19 cellular contexts compared by ENCODE assay signal in genomic region chr9:119758990-119759389, GRCh38.
A peak's percentile ranks its signal among the peaks of the same experiment; 100 is the strongest.
DNase-seq lines count a peak whose midpoint lies in the region; ATAC-seq, FAIRE-seq and TF ChIP-seq lines count a peak whose summit lies in the region.
"Had no signal": no experiment of that assay in that cellular context is flagged by ENCODE, and none has a peak within 500 bp of the region (broad histone marks: within the 10 kb centered on the region; RNA-seq: fewer than 3 reads in every experiment).

No MANE protein-coding gene starts in this region.

- H2AFZ ChIP-seq in SU-DHL-6 (ENCODE audit: low read depth, low read length, severe bottlenecking) (peak overlapping the region; percentile 9), H1 (ENCODE audit: low read length) (peak overlapping the region; percentile 57; the same call in 1 of the 2 replicates), osteoblast (ENCODE audit: low read length) (no peak overlapping the region)

- H2BK15ac ChIP-seq in H1 (ENCODE audit: low read length), result no peak overlapping the region

- no peak overlapping the region for H2BK12ac ChIP-seq in H1 (ENCODE audit: low read depth, low read length)

- H3K4me1 ChIP-seq in H1 (replicated peaks in 1 of 4; ENCODE audit: control insufficient read depth in 3 of 4, insufficient read depth in 4 of 4, low read length in 3 of 4) (peaks cover 0 to 13% (median 3%) of the 10 kb centered on the region in 4 experiments; a peak in 4 of 7 replicates), osteoblast (ENCODE audit: insufficient read depth, low read length) (no peaks in the 10 kb centered on the region), BE2C (no peaks in the 10 kb centered on the region)
- H3K4me1 ChIP-seq: A549 had no signal

- H3K9me2 ChIP-seq in SU-DHL-6 (replicated peaks; ENCODE audit: insufficient read depth, low read length), result no peaks in the 10 kb centered on the region

- no peak overlapping the region for H3K9ac ChIP-seq in SU-DHL-6 (ENCODE audit: low read length)
- H3K9ac ChIP-seq in H1 (replicated peaks in 1 of 4; ENCODE audit: extremely low read depth in 1 of 4, low read depth in 3 of 4, low read length in 3 of 4), result no peak overlapping the region; a peak in 1 of 7 replicates
- H3K9ac ChIP-seq: BLaER1 had no signal

- H2BK120ac ChIP-seq in H1 (replicated peaks; ENCODE audit: low read depth, low read length), result no peak overlapping the region

- no peak overlapping the region for H4K8ac ChIP-seq in H1 (ENCODE audit: extremely low read depth, insufficient read depth, low read length)

- no peaks in the 10 kb centered on the region for H3K79me2 ChIP-seq in SU-DHL-6 (ENCODE audit: insufficient read depth, low read length)
- H3K79me2 ChIP-seq in H1 (ENCODE audit: control insufficient read depth in 1 of 2, insufficient read depth in 2 of 2, low read length in 2 of 2), result no peaks in the 10 kb centered on the region
- no peaks in the 10 kb centered on the region for H3K79me2 ChIP-seq in osteoblast (ENCODE audit: insufficient read depth, low read length)

- peak overlapping the region; percentile 5 for H3K4me2 ChIP-seq in SU-DHL-6 (ENCODE audit: low read depth, low read length, poor library complexity, severe bottlenecking)
- H3K4me2 ChIP-seq in H1 (ENCODE audit: insufficient read depth in 1 of 2, low read depth in 2 of 2, low read length in 2 of 2), result no peak overlapping the region; a peak in 1 of 4 replicates
- H3K4me2 ChIP-seq in osteoblast (ENCODE audit: insufficient read depth, low read length), result no peak overlapping the region
- H3K4me2 ChIP-seq: A549, BLaER1 had no signal

- H3K27me3 ChIP-seq in H7 (ENCODE audit: control insufficient read depth, insufficient read depth, low read length), result no peaks in the 10 kb centered on the region
- no peaks in the 10 kb centered on the region for H3K27me3 ChIP-seq in SU-DHL-6 (ENCODE audit: low read length)
- H3K27me3 ChIP-seq in H1 (replicated peaks in 1 of 4; ENCODE audit: control insufficient read depth in 3 of 4, extremely low read depth in 1 of 4, insufficient read depth in 3 of 4, low read length in 3 of 4), result no peaks in the 10 kb centered on the region
- no peaks in the 10 kb centered on the region for H3K27me3 ChIP-seq in osteoblast (ENCODE audit: insufficient read depth, low read length)
- H3K27me3 ChIP-seq in BE2C, result no peaks in the 10 kb centered on the region
- H3K27me3 ChIP-seq: BLaER1 had no signal

- no peaks in the 10 kb centered on the region for H3K79me1 ChIP-seq in H1 (ENCODE audit: low read depth, low read length)

- TF ChIP-seq CTCF in SU-DHL-6 (IDR thresholded peaks at IDR 0.05; ENCODE audit: insufficient read depth, low read length, poor library complexity, severe bottlenecking) (no peak), H1 (IDR thresholded peaks at IDR 0.05; ENCODE audit: control extremely low read depth in 1 of 3, insufficient read depth in 1 of 3, low read depth in 1 of 3, low read length in 3 of 3) (no peak), osteoblast (IDR thresholded peaks at IDR 0.05; ENCODE audit: extremely low read depth, low read depth, low read length) (no peak), BE2C (IDR thresholded peaks at IDR 0.05; ENCODE audit: low read depth, low read length) (no peak)

- H3K36me3 ChIP-seq in H7 (replicated peaks; ENCODE audit: control insufficient read depth, insufficient read depth, low read length), result no peaks in the 10 kb centered on the region
- no peaks in the 10 kb centered on the region for H3K36me3 ChIP-seq in SU-DHL-6 (ENCODE audit: low read length)
- no peaks in the 10 kb centered on the region for H3K36me3 ChIP-seq in H1 (ENCODE audit: control insufficient read depth in 2 of 4, insufficient read depth in 4 of 4, low read length in 3 of 4)
- H3K36me3 ChIP-seq in osteoblast (ENCODE audit: insufficient read depth, low read length), result no peaks in the 10 kb centered on the region
- H3K36me3 ChIP-seq in BE2C, result no peaks in the 10 kb centered on the region
- H3K36me3 ChIP-seq: BLaER1 had no signal

- no peak for ATAC-seq in stimulated activated naive CD8-positive, alpha-beta T cell treated with anti-CD3 and anti-CD28 coated beads, Interleukin-15, Interleukin-2, amounts not matched to agents 100 U/mL and 50 U/mL, for 24 hours
- ATAC-seq: A549 had no signal

- H3K4me3 ChIP-seq in H7 (ENCODE audit: insufficient read depth, low read depth, low read length), result no peak overlapping the region
- H3K4me3 ChIP-seq in SU-DHL-6 (ENCODE audit: insufficient read depth, low read length, poor library complexity, severe bottlenecking), result no peak overlapping the region
- H3K4me3 ChIP-seq in H1 (ENCODE audit: extremely low read depth in 1 of 4, insufficient read depth in 2 of 4, low read depth in 3 of 4, low read length in 4 of 4), result no peak overlapping the region
- no peak overlapping the region for H3K4me3 ChIP-seq in osteoblast (ENCODE audit: insufficient read depth, low read length)
- H3K4me3 ChIP-seq in BE2C (ENCODE audit: low read depth, low read length), result no peak overlapping the region
- H3K4me3 ChIP-seq: A549, BLaER1 had no signal

- peaks cover 11% of the 10 kb centered on the region for H3F3A ChIP-seq in SU-DHL-6 (ENCODE audit: insufficient read depth)

- CTCF ChIA-PET in H1 (lab: Charles Lee; ENCODE audit: partially characterized antibody), result interaction anchor here (0.7 to 1.1 kb wide), 2 partner anchors 8 to 269 kb away, joined by 3 read pairs; no protein-coding TSS in a partner anchor

- H3K27ac ChIP-seq in SU-DHL-6 (ENCODE audit: low read depth, low read length) (no peak overlapping the region), H1 (ENCODE audit: low read depth, low read length) (no peak overlapping the region), osteoblast (ENCODE audit: low read depth, low read length) (no peak overlapping the region)
- H3K27ac ChIP-seq: A549, BLaER1, C4-2B had no signal

- H4K5ac ChIP-seq in H1 (ENCODE audit: insufficient read length, low read depth, low read length), result no peak overlapping the region

- TF ChIP-seq EP300 in H1 (IDR thresholded peaks at IDR 0.05; ENCODE audit: borderline replicate concordance in 1 of 2, low read depth in 2 of 2, low read length in 2 of 2), result no peak

- no peak for TF ChIP-seq RAD21 in H1 (IDR thresholded peaks at IDR 0.05 in 1 of 2, conservative IDR thresholded peaks at IDR 0.05 in 1 of 2; ENCODE audit: low read depth in 2 of 2, low read length in 2 of 2)

- no peak overlapping the region for H3K4ac ChIP-seq in H1 (replicated peaks; ENCODE audit: insufficient read length, low read depth, low read length)

- H2BK5ac ChIP-seq in H1 (ENCODE audit: low read depth, low read length), result no peak overlapping the region

- intact Hi-C loops in cardiac septum (cut with DNase I), result no loop called here

- H2BK20ac ChIP-seq in H1 (ENCODE audit: low read length), result no peak overlapping the region

- no peaks in the 10 kb centered on the region for H4K20me1 ChIP-seq in SU-DHL-6 (ENCODE audit: low read depth, low read length)
- no peaks in the 10 kb centered on the region for H4K20me1 ChIP-seq in H1 (replicated peaks in 1 of 2; ENCODE audit: control insufficient read depth in 1 of 2, insufficient read depth in 2 of 2, low read length in 2 of 2)
- H4K20me1 ChIP-seq in osteoblast (ENCODE audit: insufficient read depth, low read length), result no peaks in the 10 kb centered on the region
- H4K20me1 ChIP-seq: BLaER1 had no signal

- POLR2A ChIA-PET in H1 (lab: Charles Lee; ENCODE audit: partially characterized antibody), result no interaction called here

- H4K91ac ChIP-seq in H1 (replicated peaks; ENCODE audit: insufficient read length, low read length), result no peak overlapping the region

- no peak overlapping the region for H2AK5ac ChIP-seq in H1 (ENCODE audit: low read depth, low read length)

- DNase-seq in H7, result peak; percentile 5
- DNase-seq in H1 (ENCODE audit: low read depth in 1 of 2, low spot score in 2 of 2), result no peak
- DNase-seq in osteoblast (ENCODE audit: insufficient read length, low spot score, missing footprints), result peak; percentile 13
- DNase-seq in stimulated activated naive CD8-positive, alpha-beta T cell treated with anti-CD3 and anti-CD28 coated beads, Interleukin-15, Interleukin-2, amounts not matched to agents 100 U/mL and 50 U/mL, for 24 hours, result no peak
- no peak for DNase-seq in BE2C
- DNase-seq in AG08395 (ENCODE audit: low spot score), result no peak
- DNase-seq in cardiac septum (ENCODE audit: low spot score), result no peak
- DNase-seq: 8988T; ACHN; CD4-positive, CD25-positive, alpha-beta regulatory T cell; CD8-positive, alpha-beta memory T cell; DND-41; HCEC 1CT had no signal

- no peak overlapping the region for H3K14ac ChIP-seq in H1 (ENCODE audit: insufficient read length)

- H3K56ac ChIP-seq in H1 (replicated peaks; ENCODE audit: insufficient read length, low read depth, low read length), result no peak overlapping the region

- no peaks in the 10 kb centered on the region for H3K9me3 ChIP-seq in SU-DHL-6 (ENCODE audit: insufficient read depth, low read length)
- H3K9me3 ChIP-seq in H1 (ENCODE audit: insufficient read depth in 2 of 2, low read depth in 1 of 2, low read length in 1 of 2), result no peaks in the 10 kb centered on the region
- no peaks in the 10 kb centered on the region for H3K9me3 ChIP-seq in osteoblast (ENCODE audit: low read depth, low read length)
- no peaks in the 10 kb centered on the region; the same call in 1 of the 2 replicates for H3K9me3 ChIP-seq in BE2C
- H3K9me3 ChIP-seq: A549, BLaER1 had no signal

- no peak for FAIRE-seq in H1 (lab: Jason Lieb, UNC)
- FAIRE-seq: A549, G401.6, GM12892 had no signal

- no peak overlapping the region for H3K18ac ChIP-seq in H1 (ENCODE audit: extremely low read depth, low read length)

- no peak overlapping the region for H3K23ac ChIP-seq in H1 (ENCODE audit: insufficient read length)

- H3K23me2 ChIP-seq in H1 (ENCODE audit: low read depth, low read length), result no peaks in the 10 kb centered on the region

- TF ChIP-seq POLR2A in H1 (IDR thresholded peaks at IDR 0.05; ENCODE audit: control extremely low read depth in 1 of 2, low read depth in 2 of 2, low read length in 2 of 2), result no peak

- WGBS in H1 (ENCODE audit: extremely low coverage in 1 of 2, insufficient coverage in 1 of 2, insufficient read length in 1 of 2, insufficient replicate concordance in 2 of 2, low coverage in 1 of 2, low lambda C conversion rate in 2 of 2, missing lambda C conversion rate in 1 of 2), 2 experiments, result 47% methylated on average over 5 of the region's 5 CpGs; no CpG with 5 or more reads in 1 of the 2 experiments

TF ChIP-seq in H1, 55 proteins besides CTCF, POLR2A, EP300 and RAD21 (continues in another document):
- no peak for TF ChIP-seq CREB1 (IDR thresholded peaks at IDR 0.05)
- no peak for TF ChIP-seq HDAC6 (IDR thresholded peaks at IDR 0.05; ENCODE audit: low read depth, low read length)
- no peak for TF ChIP-seq KDM1A (IDR thresholded peaks at IDR 0.05; ENCODE audit: borderline replicate concordance, low read length)
- no peak for TF ChIP-seq YY1 (IDR thresholded peaks at IDR 0.05; ENCODE audit: low read depth, low read length)
- no peak for TF ChIP-seq HDAC2 (IDR thresholded peaks at IDR 0.05; ENCODE audit: borderline replicate concordance in 1 of 2, low read depth in 2 of 2, low read length in 2 of 2)
- no peak for TF ChIP-seq BACH1 (IDR thresholded peaks at IDR 0.05; ENCODE audit: low read length)
- TF ChIP-seq ZNF274 (IDR thresholded peaks at IDR 0.05; ENCODE audit: borderline replicate concordance, extremely low read depth, low read length), result no peak
- TF ChIP-seq TCF12 (IDR thresholded peaks at IDR 0.05; ENCODE audit: low read depth, low read length), result no peak
- no peak for TF ChIP-seq RBBP5 (IDR thresholded peaks at IDR 0.05; ENCODE audit: borderline replicate concordance, low read depth, low read length)

Comparison
In these comparisons a context has a peak if more than half of its experiments do, and no peak if none do; other contexts are left out.
1. DNase-seq: peak in H7 (single experiment) and osteoblast (single experiment); none in H1 (0 of 2), stimulated activated naive CD8-positive, alpha-beta T cell treated with anti-CD3 and anti-CD28 coated beads, Interleukin-15, Interleukin-2, amounts not matched to agents 100 U/mL and 50 U/mL, for 24 hours (single experiment), BE2C (single experiment), AG08395 (single experiment) and cardiac septum (single experiment).